ENCODE assay signal across 9 cellular contexts in the genomic region with DNA sequence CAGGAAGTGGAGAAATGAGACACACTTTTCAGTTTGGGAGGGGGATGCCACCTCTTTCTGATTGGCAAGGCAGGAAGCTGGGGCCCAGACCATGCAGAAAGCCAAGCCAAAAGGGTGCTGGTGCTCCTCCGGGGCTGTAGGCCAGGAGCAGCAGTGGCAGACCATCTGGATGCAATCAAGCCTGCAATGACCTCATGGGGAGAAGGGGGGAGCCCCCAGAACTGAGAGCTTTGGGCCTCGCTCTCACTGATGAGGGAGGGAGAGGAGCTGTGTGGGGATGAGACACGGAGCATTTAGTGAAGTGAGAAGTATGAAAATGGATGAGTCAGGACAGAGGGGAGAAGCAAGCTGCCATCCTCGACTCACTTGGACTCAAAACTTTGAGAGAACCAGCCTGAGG.
DNase-seq lines count a peak whose midpoint lies in the region; ATAC-seq lines count a peak whose summit lies in the region.
"Had no signal": no experiment of that assay in that cellular context is flagged by ENCODE, and none has a peak within 500 bp of the region (broad histone marks: within the 10 kb centered on the region; RNA-seq: fewer than 3 reads in every experiment).

No MANE protein-coding gene starts in this region.

- peaks cover 5 to 44% (median 28%) of the 10 kb centered on the region in 5 donors for H3K4me1 ChIP-seq in subcutaneous abdominal adipose tissue (ENCODE audit: control insufficient read depth in 5 of 5, insufficient read depth in 5 of 5, low read length in 5 of 5)
- H3K4me1 ChIP-seq: SJSA1 had no signal

- peak overlapping the region; percentile 81 for H3K27ac ChIP-seq in subcutaneous abdominal adipose tissue (ENCODE audit: low read depth, low read length)
- H3K27ac ChIP-seq: SJSA1 had no signal

- no peaks in the 10 kb centered on the region for H3K4me1 Mint-ChIP-seq in T-helper 2 cell treated with Interferon-gamma antibody and Interleukin-4, amounts not matched to agents 5 μg/mL and 100 μg/mL, for 36 hours (ENCODE audit: low read depth)

- H3K36me3 ChIP-seq in subcutaneous abdominal adipose tissue (ENCODE audit: control insufficient read depth in 5 of 5, insufficient read depth in 5 of 5, low read length in 5 of 5) = no peaks in the 10 kb centered on the region
- H3K36me3 ChIP-seq: SJSA1 had no signal

- H3K27me3 Mint-ChIP-seq in T-helper 2 cell treated with Interferon-gamma antibody and Interleukin-4, amounts not matched to agents 5 μg/mL and 100 μg/mL, for 36 hours (ENCODE audit: low read depth) = no peaks in the 10 kb centered on the region

- H3K4me3 Mint-ChIP-seq in T-helper 2 cell treated with Interferon-gamma antibody and Interleukin-4, amounts not matched to agents 5 μg/mL and 100 μg/mL, for 36 hours = no peak overlapping the region

- DNase-seq in fibroblast of gingiva (ENCODE audit: low read depth) = peak; percentile 40
- no peak for DNase-seq in T-helper 2 cell treated with Interferon-gamma antibody and Interleukin-4, amounts not matched to agents 5 μg/mL and 100 μg/mL, for 36 hours (ENCODE audit: low spot score)
- DNase-seq in SIG-M5 treated with dmso at 0.1 percent for 504 hours (lab: John Stamatoyannopoulos, UW; ENCODE audit: unreplicated experiment) = no peak
- DNase-seq in Ammon's horn (ENCODE audit: low spot score) = no peak
- DNase-seq: NCI-H2081 had no signal

- no peak overlapping the region for H3K27ac Mint-ChIP-seq in T-helper 2 cell treated with Interferon-gamma antibody and Interleukin-4, amounts not matched to agents 5 μg/mL and 100 μg/mL, for 36 hours

- H3K4me3 ChIP-seq in subcutaneous abdominal adipose tissue (ENCODE audit: low read depth in 1 of 5, low read length in 5 of 5) = no peak overlapping the region
- H3K4me3 ChIP-seq: SJSA1 had no signal

- H3K27me3 ChIP-seq in subcutaneous abdominal adipose tissue (ENCODE audit: control insufficient read depth in 5 of 5, insufficient read depth in 4 of 5, low read length in 5 of 5) = peaks cover 0 to 15% (median 5%) of the 10 kb centered on the region in 5 donors
- H3K27me3 ChIP-seq: SJSA1 had no signal

- peaks cover 0 to 2% (median 0%) of the 10 kb centered on the region in 5 donors for H3K9me3 ChIP-seq in subcutaneous abdominal adipose tissue (ENCODE audit: control insufficient read depth in 5 of 5, low read length in 5 of 5)
- H3K9me3 ChIP-seq: SJSA1 had no signal

- no peaks in the 10 kb centered on the region for H3K9me3 Mint-ChIP-seq in T-helper 2 cell treated with Interferon-gamma antibody and Interleukin-4, amounts not matched to agents 5 μg/mL and 100 μg/mL, for 36 hours

- H3K36me3 Mint-ChIP-seq in T-helper 2 cell treated with Interferon-gamma antibody and Interleukin-4, amounts not matched to agents 5 μg/mL and 100 μg/mL, for 36 hours (ENCODE audit: low read depth) = no peaks in the 10 kb centered on the region

- no peak overlapping the region for H3K9ac ChIP-seq in subcutaneous abdominal adipose tissue (ENCODE audit: low read length in 5 of 5)

- ATAC-seq in GM18870 (IDR thresholded peaks at IDR 0.05; ENCODE audit: unreplicated experiment) = peak; percentile 82
- peak; percentile 81 for ATAC-seq in HG02759 (IDR thresholded peaks at IDR 0.05; ENCODE audit: unreplicated experiment)
